In the genomic region with DNA sequence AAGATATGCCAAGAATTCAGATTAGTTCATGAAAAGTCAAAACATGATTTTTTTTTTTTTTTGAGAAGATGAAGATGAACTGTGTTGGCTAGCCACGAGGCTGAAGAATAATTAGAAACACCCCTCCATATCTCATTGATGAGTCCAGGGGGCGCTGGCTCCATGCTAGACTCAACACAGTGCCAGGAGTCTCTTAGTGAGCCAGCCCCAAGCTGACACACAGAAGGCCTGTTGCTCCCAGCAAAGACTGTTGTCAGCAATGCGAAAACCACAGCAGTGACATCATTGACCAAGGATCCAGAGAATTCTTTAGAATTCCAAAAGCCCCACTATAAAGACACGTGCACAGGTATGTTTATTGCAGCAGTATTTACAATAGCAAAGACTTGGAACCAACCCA, we compare ENCODE assay signal across 15 cellular contexts.
DNase-seq lines count a peak whose midpoint lies in the region; ATAC-seq and TF ChIP-seq lines count a peak whose summit lies in the region.
"Had no signal": no experiment of that assay in that cellular context is flagged by ENCODE, and none has a peak within 500 bp of the region (broad histone marks: within the 10 kb centered on the region; RNA-seq: fewer than 3 reads in every experiment).

No MANE protein-coding gene starts in this region.

- no peaks in the 10 kb centered on the region for H3K27me3 ChIP-seq in BJ (ENCODE audit: control insufficient read depth, insufficient read depth, low read length)
- H3K27me3 ChIP-seq: BLaER1 treated with 17β-estradiol and CSF1 and Interleukin-3, amounts not matched to agents 10 nM and 100 nM; Peyer's patch had no signal

- TF ChIP-seq CTCF in BJ (IDR thresholded peaks at IDR 0.05; ENCODE audit: insufficient read depth, low read depth, low read length), result no peak

- H3K36me3 ChIP-seq in BJ (ENCODE audit: control insufficient read depth, insufficient read depth, low read length), result no peaks in the 10 kb centered on the region
- H3K36me3 ChIP-seq: BLaER1 treated with 17β-estradiol and CSF1 and Interleukin-3, amounts not matched to agents 10 nM and 100 nM; Peyer's patch had no signal

- peak; percentile 12 for DNase-seq in BJ (ENCODE audit: low read depth)
- peak; percentile 10 for DNase-seq in HEK293T (ENCODE audit: extremely low spot score)
- DNase-seq in RKO (ENCODE audit: low spot score), result peak; percentile 3
- peak; percentile 55 for DNase-seq in foreskin melanocyte
- DNase-seq in T1000 (lab: John Stamatoyannopoulos, UW), result no peak
- no peak for DNase-seq in mesenteric fat pad (ENCODE audit: low spot score)
- DNase-seq: activated CD8-positive, alpha-beta memory T cell treated with anti-CD3 and anti-CD28 coated beads, Interleukin-2, amount 10 ng/mL, durations not matched to agents 7 days and 5 days; immature natural killer cell; NCI-H2081 treated with DMSO at 0.1 percent for 48 hours; Peyer's patch; stimulated activated CD4-positive, alpha-beta T cell treated with anti-CD3 and anti-CD28 coated beads, Interleukin-4, amount 100 ng/mL, for 1 hour; stimulated activated naive CD4-positive, alpha-beta T cell had no signal

- no peak overlapping the region for H3K4me3 ChIP-seq in BJ (ENCODE audit: low read depth, low read length)
- H3K4me3 ChIP-seq: BLaER1 treated with 17β-estradiol and CSF1 and Interleukin-3, amounts not matched to agents 10 nM and 100 nM; Peyer's patch had no signal

- CTCF ChIA-PET in BJ (lab: Yijun Ruan, JAX) (interaction anchor here (0.5 kb wide), 1 partner anchor 9 kb away, joined by 3 read pairs; no protein-coding TSS in a partner anchor), HEK293T (lab: Yijun Ruan, JAX) (interaction anchor here (1.2 kb wide), 1 partner anchor 230 kb away, joined by 4 read pairs; no protein-coding TSS in a partner anchor)

- ATAC-seq in GM21360 (IDR thresholded peaks at IDR 0.05; ENCODE audit: unreplicated experiment) (no peak), GM21367 (IDR thresholded peaks at IDR 0.05; ENCODE audit: unreplicated experiment) (no peak)
- ATAC-seq: activated CD8-positive, alpha-beta memory T cell treated with anti-CD3 and anti-CD28 coated beads, Interleukin-2, amount 10 ng/mL, durations not matched to agents 7 days and 5 days had no signal

- POLR2A ChIA-PET in BJ (lab: Charles Lee) (no interaction called here), HEK293T (lab: Yijun Ruan, JAX) (no interaction called here)

TF ChIP-seq in HEK293T, 16 proteins besides CTCF, POLR2A, EP300 and RAD21:
- TF ChIP-seq ELF4 (IDR thresholded peaks at IDR 0.05) (no peak), NFRKB (IDR thresholded peaks at IDR 0.05) (no peak), CTBP1 (IDR thresholded peaks at IDR 0.05; ENCODE audit: borderline replicate concordance) (no peak), TARDBP (IDR thresholded peaks at IDR 0.05) (no peak), FOXM1 (IDR thresholded peaks at IDR 0.05; ENCODE audit: borderline replicate concordance) (no peak), L3MBTL2 (conservative IDR thresholded peaks at IDR 0.05) (no peak), FOXK2 (IDR thresholded peaks at IDR 0.05) (no peak), ZNF384 (IDR thresholded peaks at IDR 0.05) (no peak), BHLHE40 (IDR thresholded peaks at IDR 0.05; ENCODE audit: borderline replicate concordance) (no peak), FOXA1 (IDR thresholded peaks at IDR 0.05) (no peak), HDGF (IDR thresholded peaks at IDR 0.05; ENCODE audit: borderline replicate concordance) (no peak), SP1 (IDR thresholded peaks at IDR 0.05) (no peak), LEF1 (IDR thresholded peaks at IDR 0.05; ENCODE audit: borderline replicate concordance) (no peak), SUZ12 (IDR thresholded peaks at IDR 0.05) (no peak), ARNT (IDR thresholded peaks at IDR 0.05) (no peak)
- TF ChIP-seq, protein P1, sequence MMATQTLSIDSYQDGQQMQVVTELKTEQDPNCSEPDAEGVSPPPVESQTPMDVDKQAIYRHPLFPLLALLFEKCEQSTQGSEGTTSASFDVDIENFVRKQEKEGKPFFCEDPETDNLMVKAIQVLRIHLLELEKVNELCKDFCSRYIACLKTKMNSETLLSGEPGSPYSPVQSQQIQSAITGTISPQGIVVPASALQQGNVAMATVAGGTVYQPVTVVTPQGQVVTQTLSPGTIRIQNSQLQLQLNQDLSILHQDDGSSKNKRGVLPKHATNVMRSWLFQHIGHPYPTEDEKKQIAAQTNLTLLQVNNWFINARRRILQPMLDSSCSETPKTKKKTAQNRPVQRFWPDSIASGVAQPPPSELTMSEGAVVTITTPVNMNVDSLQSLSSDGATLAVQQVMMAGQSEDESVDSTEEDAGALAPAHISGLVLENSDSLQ (IDR thresholded peaks at IDR 0.05), result no peak

Comparison
In these comparisons a context has a peak if more than half of its experiments do, and no peak if none do; other contexts are left out.
1. DNase-seq: peak in BJ (single experiment), HEK293T (single experiment), RKO (single experiment) and foreskin melanocyte (single experiment); none in T1000 (single experiment) and mesenteric fat pad (single experiment).